In genomic region chr5:95235439-95235982, GRCh38 we compare ENCODE assay signal across 33 cellular contexts. TPM values are rescaled to one million over a fixed set of nuclear protein-coding genes. Genes with fewer than 3 reads are reported as not detected.
"Had no signal": no experiment of that assay in that cellular context is flagged by ENCODE, and none has a peak within 500 bp of the region (broad histone marks: within the 10 kb centered on the region; RNA-seq: fewer than 3 reads in every experiment).

No MANE protein-coding gene starts in this region.

- FAIRE-seq: endometrium, endothelial cell of umbilical vein had no signal

- H3K36me3 ChIP-seq: ascending aorta, breast epithelium, cardiac muscle cell, colonic mucosa, esophagus squamous epithelium, gastroesophageal sphincter, heart right ventricle had no signal

- H3K4me3 Mint-ChIP-seq: activated CD4-positive, alpha-beta memory T cell treated with anti-CD3 and anti-CD28 coated beads for 36 hours; activated CD4-positive, alpha-beta T cell treated with anti-CD3 and anti-CD28 coated beads for 36 hours; activated CD4-positive, alpha-beta T cell treated with anti-CD3 and anti-CD28 coated beads, Interleukin-2, amount 10 ng/mL, durations not matched to agents 24 days and 14 days; activated CD8-positive, alpha-beta memory T cell treated with anti-CD3 and anti-CD28 coated beads, Interleukin-2, amount 10 ng/mL, durations not matched to agents 7 days and 5 days; activated CD8-positive, alpha-beta T cell treated with anti-CD3 and anti-CD28 coated beads, Interleukin-2, amount 10 ng/mL, durations not matched to agents 7 days and 5 days; activated naive CD4-positive, alpha-beta T cell treated with anti-CD3 and anti-CD28 coated beads, Interleukin-2, amount 10 ng/mL, durations not matched to agents 7 days and 5 days; activated naive CD8-positive, alpha-beta T cell treated with anti-CD3 and anti-CD28 coated beads, Interleukin-2, amount 10 ng/mL, durations not matched to agents 7 days and 5 days; activated T-cell treated with anti-CD3 and anti-CD28 coated beads, Interleukin-2, amount 50 U/mL, for 72 hours; brain; T-helper 17 cell; T-helper 2 cell treated with Interferon-gamma antibody and Interleukin-4, amounts not matched to agents 5 μg/mL and 100 μg/mL, for 36 hours had no signal

- H3K4me1 Mint-ChIP-seq: activated CD4-positive, alpha-beta T cell treated with anti-CD3 and anti-CD28 coated beads for 36 hours; activated CD4-positive, alpha-beta T cell treated with anti-CD3 and anti-CD28 coated beads, Interleukin-2, amount 10 ng/mL, durations not matched to agents 24 days and 14 days; activated CD8-positive, alpha-beta memory T cell treated with anti-CD3 and anti-CD28 coated beads, Interleukin-2, amount 10 ng/mL, durations not matched to agents 7 days and 5 days; activated naive CD4-positive, alpha-beta T cell treated with anti-CD3 and anti-CD28 coated beads, Interleukin-2, amount 10 ng/mL, durations not matched to agents 7 days and 5 days; activated naive CD8-positive, alpha-beta T cell treated with anti-CD3 and anti-CD28 coated beads, Interleukin-2, amount 10 ng/mL, durations not matched to agents 7 days and 5 days; brain; T-helper 17 cell had no signal

- ATAC-seq: activated CD4-positive, alpha-beta T cell treated with anti-CD3 and anti-CD28 coated beads for 36 hours; activated CD8-positive, alpha-beta memory T cell treated with anti-CD3 and anti-CD28 coated beads, Interleukin-2, amount 10 ng/mL, durations not matched to agents 7 days and 5 days; activated CD8-positive, alpha-beta T cell treated with anti-CD3 and anti-CD28 coated beads, Interleukin-2, amount 10 ng/mL, durations not matched to agents 7 days and 5 days; activated naive CD4-positive, alpha-beta T cell treated with anti-CD3 and anti-CD28 coated beads, Interleukin-2, amount 50 U/mL, for 72 hours; activated T-cell treated with anti-CD3 and anti-CD28 coated beads, Interleukin-2, amount 50 U/mL, for 72 hours; gastroesophageal sphincter; heart right ventricle; T-helper 17 cell had no signal

- H3K9me3 Mint-ChIP-seq: activated CD4-positive, alpha-beta memory T cell treated with anti-CD3 and anti-CD28 coated beads for 36 hours; activated CD4-positive, alpha-beta T cell treated with anti-CD3 and anti-CD28 coated beads, Interleukin-2, amount 10 ng/mL, durations not matched to agents 24 days and 14 days; activated naive CD4-positive, alpha-beta T cell treated with anti-CD3 and anti-CD28 coated beads, Interleukin-2, amount 10 ng/mL, durations not matched to agents 7 days and 5 days; activated naive CD8-positive, alpha-beta T cell treated with anti-CD3 and anti-CD28 coated beads, Interleukin-2, amount 10 ng/mL, durations not matched to agents 7 days and 5 days; T-helper 2 cell treated with Interferon-gamma antibody and Interleukin-4, amounts not matched to agents 5 μg/mL and 100 μg/mL, for 36 hours had no signal

- H3K4me3 ChIP-seq: ascending aorta, breast epithelium, cardiac muscle cell, colonic mucosa, esophagus squamous epithelium, gastroesophageal sphincter, heart right ventricle had no signal

- H3K4me1 ChIP-seq: ascending aorta, breast epithelium, colonic mucosa, esophagus squamous epithelium, gastroesophageal sphincter, heart right ventricle had no signal

- H3K27ac ChIP-seq: ascending aorta, breast epithelium, cardiac muscle cell, colonic mucosa, epithelial cell of prostate, esophagus squamous epithelium, gastroesophageal sphincter, heart right ventricle had no signal

- H3K9me3 ChIP-seq: ascending aorta, colonic mucosa, esophagus squamous epithelium had no signal

- DNase-seq: activated CD4-positive, alpha-beta memory T cell treated with anti-CD3 and anti-CD28 coated beads for 36 hours; activated CD4-positive, alpha-beta T cell treated with anti-CD3 and anti-CD28 coated beads for 36 hours; activated CD4-positive, alpha-beta T cell treated with anti-CD3 and anti-CD28 coated beads, Interleukin-2, amount 10 ng/mL, durations not matched to agents 24 days and 14 days; activated CD4-positive, CD25-positive, alpha-beta regulatory T cell; activated CD4-positive, CD25-positive, alpha-beta regulatory T cell treated with anti-CD3 and anti-CD28 coated beads, Interleukin-2, amount 50 U/mL, for 72 hours; activated CD8-positive, alpha-beta memory T cell treated with anti-CD3 and anti-CD28 coated beads, Interleukin-2, amount 10 ng/mL, durations not matched to agents 7 days and 5 days; activated CD8-positive, alpha-beta memory T cell treated with anti-CD3 and anti-CD28 coated beads, Interleukin-2, amount 50 U/mL, for 4 hours; activated CD8-positive, alpha-beta T cell treated with anti-CD3 and anti-CD28 coated beads, Interleukin-2, amount 10 ng/mL, durations not matched to agents 7 days and 5 days; activated gamma-delta T cell; activated naive CD4-positive, alpha-beta T cell; activated naive CD4-positive, alpha-beta T cell treated with anti-CD3 and anti-CD28 coated beads, Interleukin-2, amount 10 ng/mL, durations not matched to agents 7 days and 5 days; activated naive CD8-positive, alpha-beta T cell treated with anti-CD3 and anti-CD28 coated beads, Interleukin-2, amount 10 ng/mL, durations not matched to agents 7 days and 5 days; activated T-cell treated with anti-CD3 and anti-CD28 coated beads, Interleukin-2, amount 50 U/mL, for 1 hour; activated T-cell treated with anti-CD3 and anti-CD28 coated beads, Interleukin-2, amount 50 U/mL, for 72 hours; central memory CD4-positive, alpha-beta T cell; cerebellar nuclear complex; colonic mucosa; effector CD8-positive, alpha-beta T cell; esophagus squamous epithelium; foreskin melanocyte; heart right ventricle; T-helper 17 cell; T1000 had no signal

- H3K27me3 ChIP-seq: ascending aorta, breast epithelium, cardiac muscle cell, colonic mucosa, esophagus squamous epithelium, gastroesophageal sphincter had no signal

- H3K27me3 Mint-ChIP-seq: activated CD4-positive, alpha-beta memory T cell treated with anti-CD3 and anti-CD28 coated beads for 36 hours; activated CD8-positive, alpha-beta memory T cell treated with anti-CD3 and anti-CD28 coated beads, Interleukin-2, amount 10 ng/mL, durations not matched to agents 7 days and 5 days; activated naive CD4-positive, alpha-beta T cell treated with anti-CD3 and anti-CD28 coated beads, Interleukin-2, amount 10 ng/mL, durations not matched to agents 7 days and 5 days; T-helper 17 cell had no signal

- H3K36me3 Mint-ChIP-seq: activated CD4-positive, alpha-beta memory T cell treated with anti-CD3 and anti-CD28 coated beads for 36 hours; activated CD8-positive, alpha-beta memory T cell treated with anti-CD3 and anti-CD28 coated beads, Interleukin-2, amount 10 ng/mL, durations not matched to agents 7 days and 5 days; activated naive CD4-positive, alpha-beta T cell treated with anti-CD3 and anti-CD28 coated beads, Interleukin-2, amount 10 ng/mL, durations not matched to agents 7 days and 5 days; activated naive CD4-positive, alpha-beta T cell treated with anti-CD3 and anti-CD28 coated beads, Interleukin-2, amount 50 U/mL, for 72 hours; activated naive CD8-positive, alpha-beta T cell treated with anti-CD3 and anti-CD28 coated beads, Interleukin-2, amount 10 ng/mL, durations not matched to agents 7 days and 5 days; brain had no signal

RNA-seq across cellular contexts. Expression of gene MCTP1, which starts 49.4 kb away (rescaled TPM):
- total RNA-seq: activated CD4-positive, alpha-beta memory T cell treated with anti-CD3 and anti-CD28 coated beads for 36 hours; activated CD4-positive, alpha-beta T cell treated with anti-CD3 and anti-CD28 coated beads, Interleukin-2, amount 10 ng/mL, durations not matched to agents 24 days and 14 days; activated CD8-positive, alpha-beta memory T cell treated with anti-CD3 and anti-CD28 coated beads, Interleukin-2, amount 10 ng/mL, durations not matched to agents 7 days and 5 days; cardiac muscle cell had no signal
